Comparison of ENCODE assay signal across 1 cellular context in genomic region chr4:37685726-37686372, GRCh38.
TF ChIP-seq lines count a peak whose summit lies in the region.

No MANE protein-coding gene starts in this region.

TF ChIP-seq in GM23338, 12 proteins besides CTCF, POLR2A, EP300 and RAD21 (continued from another document):
- no peak for TF ChIP-seq ZNF462 (CRISPR knock-in tag; IDR thresholded peaks at IDR 0.05)
- TF ChIP-seq ZNF331 (CRISPR knock-in tag; IDR thresholded peaks at IDR 0.05; ENCODE audit: low read depth), result no peak
- TF ChIP-seq ETS1 (IDR thresholded peaks at IDR 0.05), result no peak
- TF ChIP-seq EZH2 (IDR thresholded peaks at IDR 0.05; ENCODE audit: low read depth, unreplicated experiment), result no peak
TF ChIP-seq in GM23338: peak in this region for 1.
